In the genomic region with DNA sequence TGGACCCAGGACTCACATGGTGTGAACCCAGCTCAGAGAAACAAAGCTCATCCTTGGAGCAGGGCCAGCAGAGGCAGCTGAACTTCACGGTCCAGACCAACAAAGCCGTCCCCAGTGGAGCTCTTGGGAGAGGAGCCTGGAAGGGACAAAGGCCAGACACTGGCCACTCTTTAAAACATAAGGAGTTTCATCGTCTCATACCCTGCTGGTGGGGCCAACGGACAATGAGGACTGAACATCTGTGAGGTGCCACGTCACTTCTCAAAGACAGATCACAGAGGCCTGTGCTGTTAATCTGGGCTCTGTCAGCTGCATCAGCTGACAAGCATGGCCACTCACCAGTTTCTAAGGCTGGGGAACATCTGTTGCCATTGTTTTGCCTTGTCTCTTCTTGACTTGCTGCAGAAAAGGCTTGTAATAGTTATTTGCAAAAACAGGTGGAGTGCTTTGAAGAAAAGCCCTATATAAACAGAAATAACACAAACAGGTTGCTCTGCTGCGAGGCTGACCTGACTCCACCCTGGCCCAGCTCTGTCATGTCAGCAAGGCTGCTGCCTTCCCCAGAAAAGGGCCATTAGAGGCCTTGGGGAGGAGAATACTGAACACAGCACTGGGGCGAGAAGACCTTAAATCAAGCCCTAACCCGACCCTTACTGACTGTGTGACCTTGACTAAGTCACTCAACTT, we compare ENCODE assay signal across 15 cellular contexts.
DNase-seq lines count a peak whose midpoint lies in the region; ATAC-seq, FAIRE-seq and TF ChIP-seq lines count a peak whose summit lies in the region.
"Had no signal": no experiment of that assay in that cellular context is flagged by ENCODE, and none has a peak within 500 bp of the region (broad histone marks: within the 10 kb centered on the region; RNA-seq: fewer than 3 reads in every experiment).

No MANE protein-coding gene starts in this region.

- H3K4me1 ChIP-seq in BE2C: no peaks in the 10 kb centered on the region
- peaks cover 18 to 48% of the 10 kb centered on the region in 2 donors for H3K4me1 ChIP-seq in esophagus (ENCODE audit: control insufficient read depth in 2 of 2, insufficient read depth in 2 of 2, low read length in 1 of 2)
- no peaks in the 10 kb centered on the region for H3K4me1 ChIP-seq in mucosa of descending colon (ENCODE audit: low read depth)
- H3K4me1 ChIP-seq in pancreas: peaks cover 0 to 6% (median 5%) of the 10 kb centered on the region in 3 donors
- peaks cover 3% of the 10 kb centered on the region for H3K4me1 ChIP-seq in foreskin keratinocyte
- no peaks in the 10 kb centered on the region for H3K4me1 ChIP-seq in uterus

- peaks cover 20% of the 10 kb centered on the region for H3K27me3 Mint-ChIP-seq in activated T-cell treated with anti-CD3 and anti-CD28 coated beads, Interleukin-2, amount 50 U/mL, for 72 hours (ENCODE audit: low read depth)
- H3K27me3 Mint-ChIP-seq: activated B cell treated with CpG ODN at 0.5 μM for 24 hours had no signal

- intact Hi-C loops in mucosa of descending colon (cut with DNase I, micrococcal nuclease) (no loop called here), pancreas (cut with DNase I) (no loop called here), uterus (cut with DNase I; ENCODE audit: low total_unique reads) (no loop called here)

- TF ChIP-seq POLR2A in uterus (IDR thresholded peaks at IDR 0.05): no peak

- H3K9me3 ChIP-seq in BE2C (no peaks in the 10 kb centered on the region), esophagus (ENCODE audit: control insufficient read depth in 2 of 2, insufficient read depth in 1 of 2, low read depth in 1 of 2, low read length in 1 of 2) (no peaks in the 10 kb centered on the region), mucosa of descending colon (no peaks in the 10 kb centered on the region), pancreas (no peaks in the 10 kb centered on the region), uterus (no peaks in the 10 kb centered on the region)
- H3K9me3 ChIP-seq: SJSA1 had no signal

- WGBS in esophagus, 2 donors: 57 to 63% methylated on average over 8 of the region's 8 CpGs
- 76 to 81% methylated on average over 8 of the region's 8 CpGs for WGBS in pancreas, 2 donors

- H3K4me1 Mint-ChIP-seq in activated T-cell treated with anti-CD3 and anti-CD28 coated beads, Interleukin-2, amount 50 U/mL, for 72 hours (ENCODE audit: low read depth): no peaks in the 10 kb centered on the region
- H3K4me1 Mint-ChIP-seq: activated B cell treated with CpG ODN at 0.5 μM for 24 hours; CD14-positive monocyte; naive thymus-derived CD4-positive, alpha-beta T cell had no signal

- H3K36me3 ChIP-seq in BE2C: no peaks in the 10 kb centered on the region
- H3K36me3 ChIP-seq in esophagus (ENCODE audit: control insufficient read depth in 2 of 2, insufficient read depth in 2 of 2, low read length in 1 of 2): no peaks in the 10 kb centered on the region
- no peaks in the 10 kb centered on the region for H3K36me3 ChIP-seq in mucosa of descending colon (ENCODE audit: low read depth)
- H3K36me3 ChIP-seq in pancreas: no peaks in the 10 kb centered on the region
- no peaks in the 10 kb centered on the region for H3K36me3 ChIP-seq in uterus
- H3K36me3 ChIP-seq: SJSA1 had no signal

- peak; percentile 9 for ATAC-seq in mucosa of descending colon
- no peak for ATAC-seq in pancreas
- ATAC-seq in activated T-cell treated with anti-CD3 and anti-CD28 coated beads, Interleukin-2, amount 50 U/mL, for 72 hours (replicated peaks in 1 of 2): no peak
- no peak for ATAC-seq in foreskin keratinocyte
- ATAC-seq: naive thymus-derived CD4-positive, alpha-beta T cell had no signal

- H3K27me3 ChIP-seq in BE2C (no peaks in the 10 kb centered on the region), esophagus (ENCODE audit: control insufficient read depth in 1 of 2, insufficient read depth in 2 of 2, low read length in 2 of 2) (no peaks in the 10 kb centered on the region), pancreas (no peaks in the 10 kb centered on the region), foreskin keratinocyte (peaks cover 3% of the 10 kb centered on the region), uterus (no peaks in the 10 kb centered on the region)
- H3K27me3 ChIP-seq: SJSA1 had no signal

- no peaks in the 10 kb centered on the region for H3K9me3 Mint-ChIP-seq in activated T-cell treated with anti-CD3 and anti-CD28 coated beads, Interleukin-2, amount 50 U/mL, for 72 hours
- H3K9me3 Mint-ChIP-seq: activated B cell treated with CpG ODN at 0.5 μM for 24 hours had no signal

- peak overlapping the region; percentile 90 to 93 for H3K27ac ChIP-seq in esophagus (ENCODE audit: low read depth in 2 of 2, low read length in 1 of 2)
- H3K27ac ChIP-seq in pancreas: no peak overlapping the region
- H3K27ac ChIP-seq in foreskin keratinocyte: no peak overlapping the region
- no peak overlapping the region for H3K27ac ChIP-seq in uterus
- H3K27ac ChIP-seq: SJSA1 had no signal

- FAIRE-seq in pancreas (lab: Jason Lieb, UNC): no peak
- FAIRE-seq: astrocyte had no signal

- TF ChIP-seq CTCF in BE2C (IDR thresholded peaks at IDR 0.05; ENCODE audit: low read depth, low read length): no peak
- TF ChIP-seq CTCF in mucosa of descending colon (IDR thresholded peaks at IDR 0.05): no peak
- no peak for TF ChIP-seq CTCF in pancreas (IDR thresholded peaks at IDR 0.05)
- TF ChIP-seq CTCF in foreskin keratinocyte (conservative IDR thresholded peaks at IDR 0.05): no peak
- TF ChIP-seq CTCF in uterus (IDR thresholded peaks at IDR 0.05): no peak

- DNase-seq in BE2C (peak; percentile 8), NCI-H345 (lab: John Stamatoyannopoulos, UW) (peak; percentile 91), mucosa of descending colon (peak in 1 of 3 donors; percentile 15), pancreas (no peak), foreskin keratinocyte (no peak), uterus (no peak)
- DNase-seq in activated T-cell treated with anti-CD3 and anti-CD28 coated beads, Interleukin-2, amount 50 U/mL, for 72 hours: no peak
- DNase-seq: activated B cell treated with CpG ODN at 0.5 μM for 24 hours; naive thymus-derived CD4-positive, alpha-beta T cell; NCI-H226; stimulated activated CD8-positive, alpha-beta memory T cell treated with anti-CD3 and anti-CD28 coated beads, Interleukin-4, amount 100 ng/mL, for 48 hours had no signal

- no peak overlapping the region for H3K4me3 Mint-ChIP-seq in activated T-cell treated with anti-CD3 and anti-CD28 coated beads, Interleukin-2, amount 50 U/mL, for 72 hours
- H3K4me3 Mint-ChIP-seq: activated B cell treated with CpG ODN at 0.5 μM for 24 hours; CD14-positive monocyte; naive thymus-derived CD4-positive, alpha-beta T cell had no signal

- H3K4me3 ChIP-seq in BE2C (ENCODE audit: low read depth, low read length) (no peak overlapping the region), esophagus (ENCODE audit: low read depth in 1 of 2, low read length in 2 of 2) (no peak overlapping the region), mucosa of descending colon (no peak overlapping the region), pancreas (no peak overlapping the region), uterus (no peak overlapping the region)
- H3K4me3 ChIP-seq: SJSA1 had no signal

- no peak overlapping the region for H3K27ac Mint-ChIP-seq in activated T-cell treated with anti-CD3 and anti-CD28 coated beads, Interleukin-2, amount 50 U/mL, for 72 hours
- H3K27ac Mint-ChIP-seq: activated B cell treated with CpG ODN at 0.5 μM for 24 hours; CD14-positive monocyte; naive thymus-derived CD4-positive, alpha-beta T cell had no signal

- no peaks in the 10 kb centered on the region for H3K36me3 Mint-ChIP-seq in activated T-cell treated with anti-CD3 and anti-CD28 coated beads, Interleukin-2, amount 50 U/mL, for 72 hours (ENCODE audit: insufficient read depth in 2 of 2)
- H3K36me3 Mint-ChIP-seq: CD14-positive monocyte; naive thymus-derived CD4-positive, alpha-beta T cell had no signal

Comparison
In these comparisons a context has a peak if more than half of its experiments do, and no peak if none do; other contexts are left out.
1. DNase-seq: peak in BE2C (single experiment) and NCI-H345 (single experiment); none in pancreas (0 of 6), activated T-cell treated with anti-CD3 and anti-CD28 coated beads, Interleukin-2, amount 50 U/mL, for 72 hours (0 of 2), foreskin keratinocyte (0 of 2) and uterus (0 of 2).
2. H3K27ac ChIP-seq: peak in esophagus (2 of 2); none in pancreas (0 of 4), foreskin keratinocyte (single experiment) and uterus (0 of 2).